25 cellular contexts compared by ENCODE assay signal in genomic region chr12:126903180-126903876, GRCh38.
"Had no signal": no experiment of that assay in that cellular context is flagged by ENCODE, and none has a peak within 500 bp of the region (broad histone marks: within the 10 kb centered on the region; RNA-seq: fewer than 3 reads in every experiment).

No MANE protein-coding gene starts in this region.

- H3K27ac ChIP-seq: KMS-11, SJSA1, SK-N-MC had no signal

- H3K9me3 ChIP-seq: SJSA1 had no signal

- H3K4me1 ChIP-seq: SJSA1 had no signal

- DNase-seq: IMR-90, Kasumi-1, MM.1S, MV-4-11, NCI-H1048, NCI-H1105, NCI-H1417, NCI-H1436 treated with DMSO at 0.1 percent for 48 hours, NCI-H1694, NCI-H187 treated with DMSO at 0.1 percent for 48 hours, NCI-H2029 treated with DMSO at 0.1 percent for 48 hours, NCI-H226, NCI-H446, NCI-H510A, NCI-H524 treated with DMSO at 0.1 percent for 48 hours, NCI-H69, NCI-H774, Right ventricle myocardium superior, RPMI8226, SIG-M5 had no signal

- H3K27me3 ChIP-seq: SJSA1 had no signal

- ATAC-seq: HepG2 had no signal

- H3K4me3 ChIP-seq: SJSA1, SK-N-MC had no signal

- H3K4me2 ChIP-seq: KMS-11 had no signal

- H3K9ac ChIP-seq: KMS-11 had no signal

- FAIRE-seq: HepG2, RCC 7860 had no signal

- H3K36me3 ChIP-seq: SJSA1 had no signal
